Comparison of ENCODE assay signal across 1 cellular context in the genomic region with DNA sequence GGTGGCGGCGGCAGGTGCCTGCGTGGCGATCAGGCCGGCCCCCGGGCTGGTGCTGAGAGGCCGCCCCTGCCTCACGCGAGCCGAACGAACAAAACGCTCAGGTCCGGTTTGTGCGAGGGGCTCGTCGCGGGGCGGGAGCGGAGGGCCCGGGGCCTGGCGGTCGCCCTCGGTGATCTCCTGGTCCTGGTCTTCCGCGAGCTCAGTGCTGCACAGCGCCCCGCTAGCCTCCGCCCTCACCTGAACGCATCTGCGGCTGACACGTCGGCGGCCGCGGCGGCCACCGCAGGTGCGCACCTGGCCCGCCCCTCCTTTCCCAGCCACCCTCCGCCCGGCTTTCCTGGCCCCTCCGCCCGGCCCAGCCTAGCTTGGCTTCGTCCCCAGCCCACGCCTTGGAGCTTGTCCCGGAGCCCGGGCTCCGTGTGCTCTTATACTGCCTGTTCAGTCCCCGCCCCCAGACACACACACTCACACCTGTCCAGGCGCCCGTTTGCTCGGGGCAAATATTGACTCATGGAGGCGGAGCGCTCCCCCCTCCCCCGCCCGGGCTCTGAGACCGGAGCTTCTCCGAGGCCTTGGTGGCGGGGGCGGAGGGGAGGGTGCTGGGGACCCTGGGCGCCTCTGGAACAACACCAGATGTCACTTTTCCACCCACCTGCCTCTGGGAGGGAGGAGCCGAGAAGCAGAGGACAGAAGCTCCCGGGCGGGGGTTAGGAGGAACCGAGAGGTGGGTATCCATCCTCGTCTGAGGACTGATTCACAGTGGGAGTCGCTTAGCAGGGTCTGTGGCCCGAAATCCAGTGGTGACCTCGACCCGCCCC.
TF ChIP-seq lines count a peak whose summit lies in the region.

No MANE protein-coding gene starts in this region.

TF ChIP-seq in WTC11, 78 proteins besides CTCF, POLR2A, EP300 and RAD21 (continued from another document):
- TF ChIP-seq ZNF425 (CRISPR knock-in tag; conservative IDR thresholded peaks at IDR 0.05) (no peak), ATF1 (CRISPR knock-in tag; IDR thresholded peaks at IDR 0.05) (no peak), RORB (CRISPR knock-in tag; IDR thresholded peaks at IDR 0.05) (peak; percentile 87; the same call in 1 of the 2 replicates)
